Comparison of ENCODE assay signal across 8 cellular contexts in the genomic region with DNA sequence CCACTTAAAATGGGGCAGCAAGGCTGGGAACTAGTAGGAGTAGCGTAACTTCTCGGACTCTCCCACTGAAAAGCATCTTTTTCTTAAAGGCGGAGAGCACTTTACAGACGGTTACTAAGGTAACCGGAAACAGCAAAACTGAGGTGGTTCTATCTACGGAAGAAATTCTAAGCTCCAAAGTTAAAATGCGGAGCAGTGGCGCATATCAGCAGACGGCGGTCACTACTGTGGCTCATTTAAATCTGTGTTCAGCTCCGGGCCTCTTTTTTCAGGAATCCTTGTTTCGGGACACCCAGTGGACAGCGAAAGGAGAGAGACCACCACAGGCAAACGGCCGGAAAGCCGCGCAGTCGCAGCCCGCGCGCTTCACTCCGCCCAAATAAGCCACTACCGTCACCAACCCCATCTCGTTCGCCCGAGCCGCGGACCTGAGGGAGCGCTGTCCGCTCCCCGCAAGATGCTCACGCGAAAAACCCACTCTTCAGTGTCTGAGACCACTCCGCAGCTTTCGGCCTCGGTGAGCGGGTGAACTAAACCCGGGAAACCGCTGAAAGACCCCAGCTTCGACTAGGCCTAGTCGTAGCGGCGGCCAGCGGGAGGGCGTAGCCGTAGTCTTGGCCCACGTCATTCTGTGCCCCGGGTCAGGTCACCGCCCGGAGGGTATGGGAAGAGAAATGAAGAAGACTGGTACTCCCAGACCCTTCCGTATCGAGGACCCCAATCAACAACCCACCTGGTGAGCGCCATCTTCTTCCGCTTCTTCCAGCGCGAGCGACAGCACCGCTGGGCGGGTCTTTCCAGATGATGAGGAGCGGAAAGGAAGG. TPM values are rescaled to one million over a fixed set of nuclear protein-coding genes. Genes with fewer than 3 reads are reported as not detected.
DNase-seq lines count a peak whose midpoint lies in the region; ATAC-seq lines count a peak whose summit lies in the region.

A gene (minus strand): TSS at position 776 of the 824 bp plus-strand sequence. CDS start 29 bp downstream, at position 747.

- H3K9me3 Mint-ChIP-seq in dendritic cell treated with granulocyte-macrophage colony-stimulating factor and Interleukin-4, amounts not matched to agents 40 ng/mL and 50 ng/mL, for 4 days, result no peaks in the 10 kb centered on the region

- in situ Hi-C loops in ACHN (cut with HindIII; ENCODE audit: low pct_ligation_motif_present, low pct_unique_long_range_greater_than_20kb, low sequenced_read_pairs), result no loop called here

- peaks cover 43% of the 10 kb centered on the region for H3K36me3 Mint-ChIP-seq in dendritic cell treated with granulocyte-macrophage colony-stimulating factor and Interleukin-4, amounts not matched to agents 40 ng/mL and 50 ng/mL, for 4 days (ENCODE audit: low read depth)

- intact Hi-C loops in dendritic cell treated with granulocyte-macrophage colony-stimulating factor and Interleukin-4, amounts not matched to agents 40 ng/mL and 50 ng/mL, for 4 days (cut with micrococcal nuclease), result loop anchor here (1.0 to 2.0 kb wide), 2 partner anchors 40 to 52 kb away; a partner anchor contains a TSS

- H3K27ac Mint-ChIP-seq in dendritic cell treated with granulocyte-macrophage colony-stimulating factor and Interleukin-4, amounts not matched to agents 40 ng/mL and 50 ng/mL, for 4 days, result peak within 1 kb of the TSS; percentile 96

- H3K4me1 Mint-ChIP-seq in dendritic cell treated with granulocyte-macrophage colony-stimulating factor and Interleukin-4, amounts not matched to agents 40 ng/mL and 50 ng/mL, for 4 days (ENCODE audit: low read depth), result peaks cover 38% of the 10 kb centered on the region

- peak; percentile 94 for ATAC-seq in GM18858 (IDR thresholded peaks at IDR 0.05; ENCODE audit: unreplicated experiment)
- peak; percentile 91 for ATAC-seq in HG03095 (IDR thresholded peaks at IDR 0.05; ENCODE audit: unreplicated experiment)
- ATAC-seq in left lobe of liver, result peak; percentile 98

- DNase-seq in ACHN, result peak; percentile 94
- DNase-seq in NCI-H345 treated with DMSO at 0.1 percent for 48 hours (lab: John Stamatoyannopoulos, UW; ENCODE audit: unreplicated experiment), result peak; percentile 86
- peak; percentile 88 for DNase-seq in activated CD4-positive, alpha-beta T cell treated with anti-CD3 and anti-CD28 coated beads, Interleukin-2, amount 50 U/mL, for 1 hour
- DNase-seq in left lobe of liver (ENCODE audit: low spot score), result peak; percentile 93
- peak; percentile 88 for DNase-seq in stimulated activated CD4-positive, alpha-beta T cell treated with anti-CD3 and anti-CD28 coated beads, Interleukin-2, amount 100 ng/mL, for 4 hours (ENCODE audit: low read depth)

- H3K27me3 Mint-ChIP-seq in dendritic cell treated with granulocyte-macrophage colony-stimulating factor and Interleukin-4, amounts not matched to agents 40 ng/mL and 50 ng/mL, for 4 days, result no peaks in the 10 kb centered on the region

- peak within 1 kb of the TSS; percentile 87 for H3K4me3 Mint-ChIP-seq in dendritic cell treated with granulocyte-macrophage colony-stimulating factor and Interleukin-4, amounts not matched to agents 40 ng/mL and 50 ng/mL, for 4 days

RNA-seq across cellular contexts. Expression of the gene that starts here (rescaled TPM):
- 18.9 TPM for total RNA-seq in left lobe of liver

Comparison
In these comparisons a context has a peak if more than half of its experiments do, and no peak if none do; other contexts are left out.
1. Peak in every context shown above with its lines: DNase-seq and ATAC-seq.